12 cellular contexts compared by ENCODE assay signal in genomic region chr9:76605271-76605670, GRCh38.
DNase-seq lines count a peak whose midpoint lies in the region; ATAC-seq and TF ChIP-seq lines count a peak whose summit lies in the region.
"Had no signal": no experiment of that assay in that cellular context is flagged by ENCODE, and none has a peak within 500 bp of the region (broad histone marks: within the 10 kb centered on the region; RNA-seq: fewer than 3 reads in every experiment).

No MANE protein-coding gene starts in this region.

- H3K27ac ChIP-seq in endodermal cell (ENCODE audit: low read depth, low read length) (no peak overlapping the region), esophagus muscularis mucosa (replicated peaks in 1 of 4) (no peak overlapping the region), upper lobe of right lung (no peak overlapping the region)

- TF ChIP-seq EP300 in esophagus muscularis mucosa (IDR thresholded peaks at IDR 0.05): no peak

- H3K27ac Mint-ChIP-seq in endodermal cell: no peak overlapping the region

- intact Hi-C loops in esophagus muscularis mucosa (cut with DNase I) (no loop called here), upper lobe of right lung (cut with DNase I) (no loop called here)

- no peaks in the 10 kb centered on the region for H3K27me3 ChIP-seq in endodermal cell (ENCODE audit: control insufficient read depth, insufficient read depth, low read length, poor library complexity, severe bottlenecking)
- H3K27me3 ChIP-seq in esophagus muscularis mucosa: peaks cover 0 to 3% (median 0%) of the 10 kb centered on the region in 4 donors
- H3K27me3 ChIP-seq in upper lobe of right lung: no peaks in the 10 kb centered on the region

- no peaks in the 10 kb centered on the region for H3K36me3 ChIP-seq in endodermal cell (ENCODE audit: control insufficient read depth, insufficient read depth, low read length)
- no peaks in the 10 kb centered on the region for H3K36me3 ChIP-seq in esophagus muscularis mucosa
- H3K36me3 ChIP-seq in upper lobe of right lung: no peaks in the 10 kb centered on the region

- H3K9me3 Mint-ChIP-seq in endodermal cell: no peaks in the 10 kb centered on the region

- no peaks in the 10 kb centered on the region for H3K36me3 Mint-ChIP-seq in endodermal cell (ENCODE audit: low read depth)

- H3K4me3 Mint-ChIP-seq in endodermal cell: no peak overlapping the region

- ATAC-seq in GM19397 (IDR thresholded peaks at IDR 0.05; ENCODE audit: unreplicated experiment) (peak; percentile 77), HG02870 (IDR thresholded peaks at IDR 0.05; ENCODE audit: unreplicated experiment) (peak; percentile 90), HG03575 (IDR thresholded peaks at IDR 0.05; ENCODE audit: extremely low read depth, insufficient number of reproducible peaks, low FRiP score, unreplicated experiment) (peak; percentile 77), upper lobe of right lung (no peak)

- 90 to 100% methylated on average over 1 to 3 of the region's 3 CpGs for WGBS in endodermal cell (ENCODE audit: insufficient coverage in 1 of 2, insufficient read length in 1 of 2), 2 experiments
- WGBS in esophagus muscularis mucosa: 68% methylated on average over 3 of the region's 3 CpGs

- peaks cover 14% of the 10 kb centered on the region for H3K4me1 Mint-ChIP-seq in endodermal cell

- peaks cover 7% of the 10 kb centered on the region for H3K27me3 Mint-ChIP-seq in endodermal cell (ENCODE audit: insufficient read depth)

- H3K9me3 ChIP-seq in endodermal cell (ENCODE audit: control insufficient read depth, low read length): no peaks in the 10 kb centered on the region
- no peaks in the 10 kb centered on the region for H3K9me3 ChIP-seq in esophagus muscularis mucosa
- no peaks in the 10 kb centered on the region for H3K9me3 ChIP-seq in upper lobe of right lung

- H3K4me3 ChIP-seq in GM12864 (ENCODE audit: low read depth, low read length) (no peak overlapping the region), endodermal cell (ENCODE audit: low read length) (no peak overlapping the region), esophagus muscularis mucosa (no peak overlapping the region), upper lobe of right lung (no peak overlapping the region)
- H3K4me3 ChIP-seq: lung had no signal

- H3K4me1 ChIP-seq in endodermal cell (ENCODE audit: control insufficient read depth, insufficient read depth, low read length) (no peaks in the 10 kb centered on the region), esophagus muscularis mucosa (peaks cover 0 to 18% (median 10%) of the 10 kb centered on the region in 4 donors), upper lobe of right lung (peaks cover 3% of the 10 kb centered on the region)

- DNase-seq in GM12864 (ENCODE audit: low read depth) (peak; percentile 15), EL (no peak), endodermal cell (no peak), esophagus muscularis mucosa (ENCODE audit: extremely low spot score) (no peak), upper lobe of right lung (no peak)
- DNase-seq: amygdala, head of caudate nucleus, NCI-H446 treated with DMSO at 0.1 percent for 48 hours had no signal

- TF ChIP-seq CTCF in GM12864 (IDR thresholded peaks at IDR 0.05; ENCODE audit: low read depth, low read length, missing control alignments) (no peak), endodermal cell (conservative IDR thresholded peaks at IDR 0.05) (no peak), esophagus muscularis mucosa (IDR thresholded peaks at IDR 0.05) (no peak), upper lobe of right lung (IDR thresholded peaks at IDR 0.05) (no peak)

- no peak overlapping the region for H3K9ac ChIP-seq in endodermal cell (ENCODE audit: extremely low read depth, low read length, poor library complexity, severe bottlenecking)

- TF ChIP-seq POLR2A in esophagus muscularis mucosa (IDR thresholded peaks at IDR 0.05; ENCODE audit: low read depth): no peak
